8 cellular contexts compared by ENCODE assay signal in genomic region chr10:80497187-80498038, GRCh38. TPM values are rescaled to one million over a fixed set of nuclear protein-coding genes. Genes with fewer than 3 reads are reported as not detected.
DNase-seq lines count a peak whose midpoint lies in the region; ATAC-seq and TF ChIP-seq lines count a peak whose summit lies in the region.

No MANE protein-coding gene starts in this region.

- H3K9me3 ChIP-seq in heart left ventricle: peaks cover 0 to 13% (median 0%) of the 10 kb centered on the region in 12 donors

- WGBS in heart left ventricle, 4 donors: 42 to 59% (median 58%) methylated on average over 7 of the region's 7 CpGs

- peaks cover 22% of the 10 kb centered on the region for H3K36me3 Mint-ChIP-seq in activated naive CD8-positive, alpha-beta T cell
- H3K36me3 Mint-ChIP-seq in stimulated activated memory B cell treated with anti-CD40 and anti-IgM and Interleukin-4, amounts not matched to agents 10 μg/mL and 1 μg/mL and 100 μg/mL, for 72 hours: peaks cover 41% of the 10 kb centered on the region

- ATAC-seq in heart left ventricle: peak; percentile 13 to 69 (median 49)
- ATAC-seq in HG02588 (IDR thresholded peaks at IDR 0.05; ENCODE audit: unreplicated experiment): no peak
- no peak for ATAC-seq in stimulated activated memory B cell treated with anti-CD40 and anti-IgM and Interleukin-4, amounts not matched to agents 10 μg/mL and 1 μg/mL and 100 μg/mL, for 72 hours

- DNase-seq in HUDEP-2 (lab: John Stamatoyannopoulos, UW; ENCODE audit: unreplicated experiment in 76 of 76): peak in 75 of 76 experiments; percentile 59 to 98 (median 93)
- DNase-seq in heart left ventricle: peak; percentile 51 to 82 (median 77)
- DNase-seq in skeletal muscle cell (ENCODE audit: low read depth): peak; percentile 69
- DNase-seq in cerebellum (ENCODE audit: low spot score): no peak
- DNase-seq in NCI-H2029 (lab: John Stamatoyannopoulos, UW): no peak

- TF ChIP-seq POLR2A in heart left ventricle (IDR thresholded peaks at IDR 0.05): no peak

- intact Hi-C loops in heart left ventricle (cut with DNase I): loop anchor here in 1 of 10 donors (5.0 kb wide), 1 partner anchor 110 kb away; no protein-coding TSS in a partner anchor

- no peaks in the 10 kb centered on the region for H3K27me3 Mint-ChIP-seq in activated naive CD8-positive, alpha-beta T cell
- H3K27me3 Mint-ChIP-seq in stimulated activated memory B cell treated with anti-CD40 and anti-IgM and Interleukin-4, amounts not matched to agents 10 μg/mL and 1 μg/mL and 100 μg/mL, for 72 hours: no peaks in the 10 kb centered on the region

- H3K4me3 ChIP-seq in heart left ventricle (no peak overlapping the region), skeletal muscle cell (ENCODE audit: low read depth, low read length) (no peak overlapping the region)

- no peak for TF ChIP-seq CTCF in heart left ventricle (IDR thresholded peaks at IDR 0.05)

- peaks cover 95% of the 10 kb centered on the region for H3K4me1 Mint-ChIP-seq in activated naive CD8-positive, alpha-beta T cell (ENCODE audit: low read depth)
- H3K4me1 Mint-ChIP-seq in stimulated activated memory B cell treated with anti-CD40 and anti-IgM and Interleukin-4, amounts not matched to agents 10 μg/mL and 1 μg/mL and 100 μg/mL, for 72 hours: peaks cover 52% of the 10 kb centered on the region

- H3K4me1 ChIP-seq in heart left ventricle: peaks cover 54 to 99% (median 84%) of the 10 kb centered on the region in 12 donors

- H3K9me3 Mint-ChIP-seq in activated naive CD8-positive, alpha-beta T cell (ENCODE audit: low read depth): no peaks in the 10 kb centered on the region
- peaks cover 8% of the 10 kb centered on the region for H3K9me3 Mint-ChIP-seq in stimulated activated memory B cell treated with anti-CD40 and anti-IgM and Interleukin-4, amounts not matched to agents 10 μg/mL and 1 μg/mL and 100 μg/mL, for 72 hours

- peak overlapping the region in 11 of 12 donors; percentile 69 to 95 (median 80) for H3K27ac ChIP-seq in heart left ventricle

- H3K27me3 ChIP-seq in heart left ventricle: no peaks in the 10 kb centered on the region

- peak overlapping the region; percentile 95 for H3K27ac Mint-ChIP-seq in activated naive CD8-positive, alpha-beta T cell
- no peak overlapping the region for H3K27ac Mint-ChIP-seq in stimulated activated memory B cell treated with anti-CD40 and anti-IgM and Interleukin-4, amounts not matched to agents 10 μg/mL and 1 μg/mL and 100 μg/mL, for 72 hours

- peak overlapping the region; percentile 48 for H3K4me3 Mint-ChIP-seq in activated naive CD8-positive, alpha-beta T cell
- H3K4me3 Mint-ChIP-seq in stimulated activated memory B cell treated with anti-CD40 and anti-IgM and Interleukin-4, amounts not matched to agents 10 μg/mL and 1 μg/mL and 100 μg/mL, for 72 hours: no peak overlapping the region

- H3K36me3 ChIP-seq in heart left ventricle: peaks cover 0 to 15% (median 0%) of the 10 kb centered on the region in 9 donors

RNA-seq across cellular contexts. Expression of gene SH2D4B, which starts 40.3 kb away (rescaled TPM):
- total RNA-seq in heart left ventricle (under 1 TPM in 1 of 9 donors, not detected in 8; 0.19 TPM), cerebellum (0.36 TPM)
- not detected for polyA plus RNA-seq in heart left ventricle

RNA-seq across cellular contexts. Expression of gene TSPAN14, which starts 43.3 kb away (rescaled TPM):
- 10 to 100 TPM; 24.6 to 71.5 (median 39.6) TPM for total RNA-seq in heart left ventricle
- 10 to 100 TPM; 17.4 to 46.3 TPM for polyA plus RNA-seq in heart left ventricle
- 20.5 TPM for total RNA-seq in cerebellum

Comparison
In these comparisons a context has a peak if more than half of its experiments do, and no peak if none do; other contexts are left out.
1. DNase-seq: peak in HUDEP-2 (75 of 76), heart left ventricle (5 of 5) and skeletal muscle cell (single experiment); none in cerebellum (single experiment) and NCI-H2029 (single experiment).
2. ATAC-seq: peak in heart left ventricle (4 of 4); none in HG02588 (single experiment) and stimulated activated memory B cell treated with anti-CD40 and anti-IgM and Interleukin-4, amounts not matched to agents 10 μg/mL and 1 μg/mL and 100 μg/mL, for 72 hours (single experiment).